In the genomic region with DNA sequence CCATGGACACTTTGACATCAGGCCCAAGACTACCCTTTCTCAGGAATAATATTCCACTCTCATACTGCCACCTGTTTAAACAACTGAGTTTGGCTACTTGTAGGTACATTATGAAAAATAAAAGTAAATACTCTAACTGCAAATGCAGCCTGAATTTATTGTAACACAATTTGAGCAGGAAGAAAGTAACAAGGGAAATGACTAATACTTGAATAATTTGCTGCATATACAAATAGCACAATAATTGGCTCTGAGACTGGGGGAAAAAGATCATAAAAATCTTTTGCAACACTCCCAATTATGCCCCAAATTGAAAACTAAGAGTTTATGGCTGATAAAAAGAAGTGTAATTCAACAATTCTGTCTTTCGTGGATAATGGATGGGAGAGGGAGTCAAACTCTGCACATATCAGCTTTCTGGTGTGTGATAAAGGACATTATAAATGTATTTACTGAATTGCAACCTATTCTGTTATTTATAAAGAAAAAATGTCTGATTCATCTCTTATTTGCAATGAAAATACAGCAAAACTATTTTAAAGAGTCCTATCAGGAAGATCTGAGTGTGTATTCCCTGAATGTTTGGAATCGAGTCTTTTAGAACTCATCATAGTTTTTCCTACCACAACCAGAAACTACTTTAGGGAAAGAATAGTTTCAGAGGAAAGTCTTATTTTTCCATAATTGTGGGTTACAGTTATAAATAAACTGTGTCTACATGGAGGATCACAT, we compare ENCODE assay signal across 17 cellular contexts.
DNase-seq lines count a peak whose midpoint lies in the region; ATAC-seq and TF ChIP-seq lines count a peak whose summit lies in the region.
"Had no signal": no experiment of that assay in that cellular context is flagged by ENCODE, and none has a peak within 500 bp of the region (broad histone marks: within the 10 kb centered on the region; RNA-seq: fewer than 3 reads in every experiment).

No MANE protein-coding gene starts in this region.

- no peak for ATAC-seq in HG03280 (IDR thresholded peaks at IDR 0.05; ENCODE audit: unreplicated experiment)
- ATAC-seq: activated CD8-positive, alpha-beta memory T cell treated with anti-CD3 and anti-CD28 coated beads, Interleukin-2, amount 10 ng/mL, durations not matched to agents 7 days and 5 days; right lobe of liver; stimulated activated naive B cell treated with anti-CD40 and anti-IgM and Interleukin-4, amounts not matched to agents 10 μg/mL and 1 μg/mL and 100 μg/mL, for 72 hours had no signal

- DNase-seq in HCEC 1CT = peak; percentile 79
- peak; percentile 67 for DNase-seq in fibroblast of villous mesenchyme (ENCODE audit: low read depth)
- DNase-seq in 8988T = no peak
- DNase-seq in activated CD4-positive, CD25-positive, alpha-beta regulatory T cell (lab: John Stamatoyannopoulos, UW) = no peak
- DNase-seq in iPS-NIHi7 (ENCODE audit: extremely low spot score) = no peak
- DNase-seq: activated CD8-positive, alpha-beta memory T cell treated with anti-CD3 and anti-CD28 coated beads, Interleukin-2, amount 10 ng/mL, durations not matched to agents 7 days and 5 days; activated naive CD4-positive, alpha-beta T cell treated with Interleukin-2 at 50 U/mL for 16 hours; MV-4-11; NCI-H2171 treated with DMSO at 0.1 percent for 48 hours; right lobe of liver; stimulated activated naive B cell treated with anti-CD40 and anti-IgM and Interleukin-4, amounts not matched to agents 10 μg/mL and 1 μg/mL and 100 μg/mL, for 72 hours had no signal

- H3K4me3 ChIP-seq in WI38 (ENCODE audit: low read depth, low read length) (peak overlapping the region; percentile 25), fibroblast of villous mesenchyme (ENCODE audit: low read depth, low read length) (peak overlapping the region; percentile 21)
- H3K4me3 ChIP-seq: cardiac muscle cell, lung, neural progenitor cell, right lobe of liver, vagina had no signal

- no peak for TF ChIP-seq CTCF in WI38 (IDR thresholded peaks at IDR 0.05; ENCODE audit: low read depth, low read length)
- TF ChIP-seq CTCF in fibroblast of villous mesenchyme (IDR thresholded peaks at IDR 0.05; ENCODE audit: insufficient read depth, low read depth, low read length) = no peak

Comparison
In these comparisons a context has a peak if more than half of its experiments do, and no peak if none do; other contexts are left out.
1. DNase-seq: peak in HCEC 1CT (single experiment) and fibroblast of villous mesenchyme (single experiment); none in 8988T (single experiment), activated CD4-positive, CD25-positive, alpha-beta regulatory T cell (0 of 4) and iPS-NIHi7 (single experiment).